8 cellular contexts compared by ENCODE assay signal in the genomic region with DNA sequence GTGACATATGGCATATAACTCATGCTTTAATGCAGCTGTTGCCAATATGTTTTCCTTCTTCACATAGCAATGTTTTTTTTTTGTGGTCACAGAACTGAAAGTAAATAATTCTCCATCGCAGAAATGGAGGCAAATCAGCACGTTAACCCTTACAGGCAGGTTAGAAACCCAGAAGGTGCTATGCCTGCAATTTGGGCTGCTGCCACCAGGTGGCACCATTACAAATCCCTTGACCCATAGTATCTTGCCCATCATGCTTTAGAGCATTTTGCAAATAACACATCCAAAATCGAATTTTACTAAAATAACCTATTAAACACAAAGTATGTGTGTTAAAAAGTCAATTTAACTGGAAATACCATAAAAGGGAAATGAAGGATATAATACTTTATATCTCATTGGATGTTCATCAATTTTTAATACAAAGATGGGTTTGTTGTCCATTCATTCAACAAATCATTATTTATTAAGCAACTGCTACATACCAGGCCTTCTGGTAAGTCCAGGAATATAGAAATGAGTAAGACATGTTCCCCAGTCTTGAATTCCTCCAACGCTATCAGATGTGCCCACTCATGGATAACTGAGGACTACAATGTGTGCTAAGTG.
A peak's percentile ranks its signal among the peaks of the same experiment; 100 is the strongest.
DNase-seq lines count a peak whose midpoint lies in the region; ATAC-seq and TF ChIP-seq lines count a peak whose summit lies in the region.

No MANE protein-coding gene starts in this region.

- no peaks in the 10 kb centered on the region for H3K9me3 ChIP-seq in MM.1S (replicated peaks; ENCODE audit: insufficient read depth, low read length)
- H3K9me3 ChIP-seq in upper lobe of left lung = peaks cover 0 to 10% (median 3%) of the 10 kb centered on the region in 4 donors

- H3K9ac ChIP-seq in MM.1S (ENCODE audit: low read length) = no peak overlapping the region

- peak; percentile 58 for TF ChIP-seq CTCF in MM.1S (IDR thresholded peaks at IDR 0.05; ENCODE audit: low read length)
- peak; percentile 60 for TF ChIP-seq CTCF in osteocyte (IDR thresholded peaks at IDR 0.05)
- peak in 3 of 6 experiments; percentile 11 to 45 (median 39) for TF ChIP-seq CTCF in upper lobe of left lung (IDR thresholded peaks at IDR 0.05)

- no peak overlapping the region for H2AFZ ChIP-seq in MM.1S (ENCODE audit: low read length)

- 58 to 69% methylated on average over 4 of the region's 4 CpGs for WGBS in upper lobe of left lung, 2 donors

- no peak for TF ChIP-seq POLR2A in upper lobe of left lung (IDR thresholded peaks at IDR 0.05)

- no peaks in the 10 kb centered on the region for H3K4me1 ChIP-seq in MM.1S (ENCODE audit: low read length)
- H3K4me1 ChIP-seq in upper lobe of left lung = no peaks in the 10 kb centered on the region

- DNase-seq in activated T-cell treated with anti-CD3 and anti-CD28 coated beads for 48 hours (ENCODE audit: low read depth) (peak; percentile 21), activated T-cell treated with anti-CD3 and anti-CD28 coated beads for 4 hours (no peak), MM.1S (peak; percentile 33), cerebellar cortex (ENCODE audit: low spot score) (peak; percentile 4), osteocyte (ENCODE audit: extremely low spot score, unreplicated experiment) (no peak), dedifferentiated amniotic fluid mesenchymal stem cell (ENCODE audit: extremely low spot score) (no peak), upper lobe of left lung (no peak), medulla oblongata (ENCODE audit: extremely low spot score) (no peak)

- H3K27me3 ChIP-seq in MM.1S (replicated peaks; ENCODE audit: insufficient read depth, low read length) = no peaks in the 10 kb centered on the region
- H3K27me3 ChIP-seq in upper lobe of left lung = no peaks in the 10 kb centered on the region

- H3K4me3 ChIP-seq in MM.1S (ENCODE audit: low read length) (no peak overlapping the region), upper lobe of left lung (no peak overlapping the region)

- H3F3A ChIP-seq in MM.1S (ENCODE audit: insufficient read depth, low read length) = no peaks in the 10 kb centered on the region

- no peak overlapping the region for H3K4me3 Mint-ChIP-seq in osteocyte (ENCODE audit: unreplicated experiment)

- ATAC-seq in upper lobe of left lung (ENCODE audit: low FRiP score in 2 of 2) = no peak

- no peak for TF ChIP-seq EP300 in upper lobe of left lung (IDR thresholded peaks at IDR 0.05)

- no peaks in the 10 kb centered on the region for H3K9me2 ChIP-seq in MM.1S (replicated peaks; ENCODE audit: insufficient read depth, low read length)

- H3K4me1 Mint-ChIP-seq in osteocyte (ENCODE audit: unreplicated experiment) = no peaks in the 10 kb centered on the region

- H4K20me1 ChIP-seq in MM.1S (ENCODE audit: insufficient read depth, low read length) = no peaks in the 10 kb centered on the region

- no peak overlapping the region for H3K4me2 ChIP-seq in MM.1S (ENCODE audit: low read depth, low read length)

- peaks cover 33% of the 10 kb centered on the region for H3K9me3 Mint-ChIP-seq in osteocyte (ENCODE audit: unreplicated experiment)

- H3K36me3 Mint-ChIP-seq in osteocyte (ENCODE audit: unreplicated experiment) = peaks cover 1% of the 10 kb centered on the region

- H3K79me2 ChIP-seq in MM.1S (ENCODE audit: low read length) = no peaks in the 10 kb centered on the region

- no peaks in the 10 kb centered on the region for H3K36me3 ChIP-seq in MM.1S (replicated peaks; ENCODE audit: insufficient read depth, low read length)
- no peaks in the 10 kb centered on the region for H3K36me3 ChIP-seq in upper lobe of left lung

- H3K27ac Mint-ChIP-seq in osteocyte (ENCODE audit: unreplicated experiment) = no peak overlapping the region

- no peaks in the 10 kb centered on the region for H3K27me3 Mint-ChIP-seq in osteocyte (ENCODE audit: unreplicated experiment)

- no peak overlapping the region for H3K27ac ChIP-seq in MM.1S (ENCODE audit: low read length)
- no peak overlapping the region for H3K27ac ChIP-seq in upper lobe of left lung

Comparison
In these comparisons a context has a peak if more than half of its experiments do, and no peak if none do; other contexts are left out.
1. DNase-seq: peak in activated T-cell treated with anti-CD3 and anti-CD28 coated beads for 48 hours (single experiment), MM.1S (single experiment) and cerebellar cortex (single experiment); none in activated T-cell treated with anti-CD3 and anti-CD28 coated beads for 4 hours (single experiment), osteocyte (single experiment), dedifferentiated amniotic fluid mesenchymal stem cell (single experiment), upper lobe of left lung (0 of 2) and medulla oblongata (single experiment).